11 cellular contexts compared by ENCODE assay signal in the genomic region with DNA sequence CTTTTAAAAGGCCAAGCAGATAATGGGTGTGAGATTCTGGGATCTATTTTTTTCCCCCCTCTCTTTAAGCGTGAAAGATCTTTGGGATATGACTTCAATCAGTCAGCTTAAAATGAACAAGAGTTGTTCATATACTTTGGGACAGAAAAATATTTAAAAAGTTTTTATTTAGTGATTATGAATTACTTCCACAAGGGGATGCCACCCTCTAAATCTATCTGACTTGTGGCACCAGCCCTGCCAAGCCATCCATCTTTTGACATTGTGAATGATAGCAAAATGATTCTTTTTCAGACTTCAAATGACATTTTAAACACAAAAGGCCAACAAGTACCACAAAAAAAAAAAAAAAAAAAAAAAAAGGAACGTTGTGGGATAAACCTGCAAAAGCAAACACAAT.
"Had no signal": no experiment of that assay in that cellular context is flagged by ENCODE, and none has a peak within 500 bp of the region (broad histone marks: within the 10 kb centered on the region; RNA-seq: fewer than 3 reads in every experiment).

No MANE protein-coding gene starts in this region.

- H3K4me1 Mint-ChIP-seq: activated naive CD4-positive, alpha-beta T cell treated with anti-CD3 and anti-CD28 coated beads, Interleukin-2, amount 50 U/mL, for 24 hours; memory B cell had no signal

- H3K27me3 ChIP-seq: gastroesophageal sphincter, stomach had no signal

- H3K9me3 ChIP-seq: gastroesophageal sphincter, stomach, thoracic aorta had no signal

- H3K27ac ChIP-seq: gastroesophageal sphincter, stomach, thoracic aorta had no signal

- H3K27ac Mint-ChIP-seq: activated naive CD4-positive, alpha-beta T cell treated with anti-CD3 and anti-CD28 coated beads, Interleukin-2, amount 50 U/mL, for 24 hours; brain; memory B cell; nephron progenitor cell had no signal

- DNase-seq: activated T-cell treated with anti-CD3 and anti-CD28 coated beads, Interleukin-2, amount 50 U/mL, for 1 hour; amniotic stem cell; islet precursor cell; nephron progenitor cell; stomach; T-helper 2 cell had no signal

- H3K4me3 ChIP-seq: gastroesophageal sphincter, stomach, thoracic aorta had no signal

- H3K36me3 ChIP-seq: gastroesophageal sphincter, stomach, thoracic aorta had no signal

- H3K36me3 Mint-ChIP-seq: activated naive CD4-positive, alpha-beta T cell treated with anti-CD3 and anti-CD28 coated beads, Interleukin-2, amount 50 U/mL, for 24 hours; brain; memory B cell had no signal

- H3K4me3 Mint-ChIP-seq: activated naive CD4-positive, alpha-beta T cell treated with anti-CD3 and anti-CD28 coated beads, Interleukin-2, amount 50 U/mL, for 24 hours; brain; memory B cell; nephron progenitor cell had no signal

- H3K27me3 Mint-ChIP-seq: activated naive CD4-positive, alpha-beta T cell treated with anti-CD3 and anti-CD28 coated beads, Interleukin-2, amount 50 U/mL, for 24 hours had no signal

- H3K9me3 Mint-ChIP-seq: activated naive CD4-positive, alpha-beta T cell treated with anti-CD3 and anti-CD28 coated beads, Interleukin-2, amount 50 U/mL, for 24 hours; brain; memory B cell had no signal

- H3K4me1 ChIP-seq: gastroesophageal sphincter, stomach had no signal
